In the genomic region with DNA sequence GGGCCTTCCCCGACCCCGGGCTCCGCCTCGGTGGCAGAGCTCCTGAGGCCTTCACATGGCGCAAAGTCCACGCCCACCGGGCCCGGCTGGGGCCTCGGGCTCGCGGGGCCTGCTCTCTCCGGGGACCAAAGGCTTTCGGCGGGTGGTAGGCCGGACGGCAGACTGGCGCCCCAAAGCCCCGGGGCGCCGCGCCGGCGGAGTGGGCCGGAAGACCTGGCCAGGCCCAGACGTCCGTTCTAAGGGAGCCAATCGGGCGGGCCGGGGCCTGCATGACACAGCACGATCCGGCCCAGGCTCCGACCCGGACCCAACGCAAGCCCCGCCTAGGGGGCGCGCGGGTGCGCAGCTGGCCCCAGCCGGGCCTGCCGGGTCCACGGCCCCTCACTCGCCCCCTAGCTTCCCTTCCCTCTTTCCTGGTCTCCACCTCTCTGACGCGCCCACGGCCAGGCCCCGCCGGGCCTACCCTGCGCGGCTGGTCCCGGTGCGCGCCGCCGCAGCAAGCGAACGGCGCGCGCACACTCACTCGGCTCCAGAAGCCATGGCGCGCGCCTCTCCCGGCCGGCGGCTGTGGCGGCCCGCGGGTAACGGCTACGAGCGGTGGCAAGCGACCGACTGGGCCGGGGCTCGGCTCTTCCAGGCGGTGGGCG, we compare ENCODE assay signal across 8 cellular contexts. TPM values are rescaled to one million over a fixed set of nuclear protein-coding genes. Genes with fewer than 3 reads are reported as not detected.
DNase-seq lines count a peak whose midpoint lies in the region; ATAC-seq lines count a peak whose summit lies in the region.

No MANE protein-coding gene starts in this region.

- ATAC-seq in GM19455 (IDR thresholded peaks at IDR 0.05; ENCODE audit: unreplicated experiment) (peak; percentile 56), HG03575 (IDR thresholded peaks at IDR 0.05; ENCODE audit: extremely low read depth, insufficient number of reproducible peaks, low FRiP score, unreplicated experiment) (peak; percentile 18)

- DNase-seq in COR-L47 (lab: John Stamatoyannopoulos, UW) (peak; percentile 78), NOMO-1 (lab: John Stamatoyannopoulos, UW; ENCODE audit: unreplicated experiment in 2 of 2) (peak; percentile 84 to 92), activated T-cell treated with anti-CD3 and anti-CD28 coated beads for 24 hours (ENCODE audit: low read depth) (peak; percentile 66), epithelial cell of prostate (ENCODE audit: low read depth, low spot score) (peak; percentile 31), mucosa of gallbladder (ENCODE audit: low spot score) (peak; percentile 74)
- DNase-seq in stimulated activated CD8-positive, alpha-beta memory T cell treated with anti-CD3 and anti-CD28 coated beads, Interleukin-4, amount 100 ng/mL, for 24 hours (ENCODE audit: low read depth) = peak; percentile 57

- peak overlapping the region; percentile 100 for H3K27ac ChIP-seq in epithelial cell of prostate

RNA-seq across cellular contexts. Expression of gene VCP, which starts 0.5 kb away (rescaled TPM):
- 243 TPM for total RNA-seq in mucosa of gallbladder

RNA-seq across cellular contexts. Expression of gene FANCG, which starts 7.8 kb away (rescaled TPM):
- 17.4 TPM for total RNA-seq in mucosa of gallbladder

RNA-seq across cellular contexts. Expression of gene PIGO, which starts 24.5 kb away (rescaled TPM):
- total RNA-seq in mucosa of gallbladder = 35.9 TPM

RNA-seq across cellular contexts. Expression of gene STOML2, which starts 31.0 kb away (rescaled TPM):
- total RNA-seq in mucosa of gallbladder = 94.9 TPM

RNA-seq across cellular contexts. Expression of gene ATOSB, which starts 43.7 kb away (rescaled TPM):
- 18.3 TPM for total RNA-seq in mucosa of gallbladder

Comparison
In these comparisons a context has a peak if more than half of its experiments do, and no peak if none do; other contexts are left out.
1. Peak in every context shown above with its lines: DNase-seq, ATAC-seq and H3K27ac ChIP-seq.
2. DNase-seq: peak in every context shown above with its lines; median percentile 88 in NOMO-1; 78 in COR-L47; 74 in mucosa of gallbladder; 66 in activated T-cell treated with anti-CD3 and anti-CD28 coated beads for 24 hours; 57 in stimulated activated CD8-positive, alpha-beta memory T cell treated with anti-CD3 and anti-CD28 coated beads, Interleukin-4, amount 100 ng/mL, for 24 hours; 31 in epithelial cell of prostate.